ENCODE assay signal across 7 cellular contexts in the genomic region with DNA sequence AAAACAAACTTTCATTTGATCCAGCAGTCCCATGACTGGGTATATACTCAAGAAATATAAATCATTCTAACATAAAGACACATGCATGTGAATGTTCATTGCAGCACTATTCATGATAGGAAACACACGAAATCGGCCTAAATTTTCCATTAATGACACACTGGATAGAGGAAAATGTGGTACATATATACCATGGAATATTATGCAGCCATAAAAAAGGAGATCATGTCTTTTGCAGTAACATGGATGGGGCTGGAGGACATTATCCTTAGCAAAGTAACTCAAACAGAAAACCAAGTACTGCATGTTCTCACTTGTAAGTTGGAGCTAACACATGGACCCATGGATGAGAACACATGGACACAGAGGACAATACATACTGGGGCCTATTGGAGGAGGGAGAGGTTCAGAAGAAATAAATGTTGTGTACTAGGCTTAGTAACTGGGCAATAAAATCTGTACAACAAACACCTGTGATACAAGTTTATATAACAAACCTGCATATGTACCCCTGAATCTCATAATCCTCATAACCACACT.
"Had no signal": no experiment of that assay in that cellular context is flagged by ENCODE, and none has a peak within 500 bp of the region (broad histone marks: within the 10 kb centered on the region; RNA-seq: fewer than 3 reads in every experiment).

No MANE protein-coding gene starts in this region.

- H3K36me3 ChIP-seq: HAP-1 had no signal

- FAIRE-seq: HTR-8/SVneo had no signal

- H2AFZ ChIP-seq: GM23338 had no signal

- H3K4me1 Mint-ChIP-seq: GM23338, IgD-negative memory B cell had no signal

- H3K4me2 ChIP-seq: GM23338 had no signal

- H3K4me3 Mint-ChIP-seq: GM23338, IgD-negative memory B cell had no signal

- DNase-seq: H7, KG1 had no signal

- H3K4me3 ChIP-seq: GM23338, HAP-1 had no signal

- H3K9me3 Mint-ChIP-seq: GM23338 had no signal

- ATAC-seq: GM23338, HCT116 had no signal

- H3K27me3 Mint-ChIP-seq: IgD-negative memory B cell had no signal

- H3K27ac Mint-ChIP-seq: GM23338, IgD-negative memory B cell had no signal

- H3K9me3 ChIP-seq: HAP-1 had no signal

- H3K4me1 ChIP-seq: HAP-1 had no signal
